In the genomic region with DNA sequence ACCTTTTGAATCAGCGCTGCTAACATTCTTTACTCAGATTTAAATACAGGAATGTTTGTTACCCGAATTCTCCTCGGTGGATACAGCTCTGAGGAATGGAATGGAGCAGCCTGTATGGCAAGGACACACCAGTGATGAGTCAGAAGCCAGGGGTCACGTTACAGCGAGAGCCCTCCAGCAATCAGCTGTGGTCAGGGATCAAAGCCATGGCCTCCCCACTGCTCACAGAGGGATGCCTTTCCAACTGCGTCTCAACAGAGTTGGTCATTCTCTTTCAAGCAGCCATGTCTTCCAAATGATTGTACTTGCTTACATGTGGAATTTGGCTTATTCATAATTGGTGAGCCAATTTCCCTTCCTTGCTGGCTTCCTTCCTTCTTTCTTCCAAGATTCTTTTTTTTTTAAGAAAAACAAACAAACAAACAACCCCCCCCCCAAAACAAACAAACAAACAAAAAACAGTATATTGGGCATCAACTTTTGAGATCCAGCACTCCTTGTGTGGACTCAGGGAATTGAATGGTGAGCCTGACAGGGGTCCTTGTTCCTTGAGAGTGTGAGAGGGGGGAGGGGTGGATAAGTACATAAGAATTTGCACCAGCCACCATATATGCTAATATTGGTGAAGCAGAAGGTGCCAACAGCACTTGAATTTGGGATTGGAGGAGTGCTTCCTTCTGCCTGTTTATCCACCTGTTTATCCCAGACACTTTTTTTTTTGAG, we compare ENCODE assay signal across 7 cellular contexts.
DNase-seq lines count a peak whose midpoint lies in the region; ATAC-seq, FAIRE-seq and TF ChIP-seq lines count a peak whose summit lies in the region.

No MANE protein-coding gene starts in this region.

- no peak overlapping the region for H3K4me2 ChIP-seq in IMR-90 (ENCODE audit: low read depth, low read length)

- 0 out of 2 replicates have a peak, but pooled peaks cover 1% of the 10 kb centered on the region for H3K36me3 ChIP-seq in IMR-90 (ENCODE audit: control insufficient read depth, insufficient read depth, low read length)
- H3K36me3 ChIP-seq in kidney epithelial cell (ENCODE audit: control insufficient read depth, insufficient read depth, low read length) = no peaks in the 10 kb centered on the region
- no peaks in the 10 kb centered on the region for H3K36me3 ChIP-seq in small intestine (ENCODE audit: control insufficient read depth in 2 of 2, insufficient read depth in 2 of 2, low read length in 2 of 2)

- peak; percentile 100 for DNase-seq in IMR-90
- peak; percentile 89 for DNase-seq in MCF 10A (ENCODE audit: unreplicated experiment)
- DNase-seq in kidney epithelial cell (ENCODE audit: low read depth) = peak; percentile 91
- peak; percentile 97 for DNase-seq in urothelium cell line (ENCODE audit: low spot score)
- no peak for DNase-seq in activated CD8-positive, alpha-beta T cell treated with anti-CD3 and anti-CD28 coated beads, Interleukin-2, amount 10 ng/mL, durations not matched to agents 7 days and 5 days
- DNase-seq in small intestine = no peak
- no peak for DNase-seq in erythroblast (lab: John Stamatoyannopoulos, UW)

- H3K9ac ChIP-seq in IMR-90 (ENCODE audit: low read depth, low read length) = no peak overlapping the region

- peaks cover 0 to 20% of the 10 kb centered on the region in 2 experiments; a peak in 2 of 4 replicates for H3K79me1 ChIP-seq in IMR-90 (ENCODE audit: low read depth in 1 of 2, low read length in 2 of 2)

- peak overlapping the region; percentile 20; the same call in 1 of the 2 replicates for H3K23ac ChIP-seq in IMR-90 (ENCODE audit: low read depth, low read length)

- H2AK9ac ChIP-seq in IMR-90 (replicated peaks; ENCODE audit: low read depth, low read length, poor library complexity) = peak overlapping the region; percentile 57

- H3K36me3 Mint-ChIP-seq in MCF 10A (ENCODE audit: insufficient read depth, unreplicated experiment) = peaks cover 13% of the 10 kb centered on the region
- no peaks in the 10 kb centered on the region for H3K36me3 Mint-ChIP-seq in activated CD8-positive, alpha-beta T cell treated with anti-CD3 and anti-CD28 coated beads, Interleukin-2, amount 10 ng/mL, durations not matched to agents 7 days and 5 days (ENCODE audit: low read depth)

- no peaks in the 10 kb centered on the region for H3K27me3 ChIP-seq in IMR-90 (ENCODE audit: control insufficient read depth, insufficient read depth, low read length)
- no peaks in the 10 kb centered on the region for H3K27me3 ChIP-seq in kidney epithelial cell (ENCODE audit: control insufficient read depth, insufficient read depth, low read length)
- no peaks in the 10 kb centered on the region for H3K27me3 ChIP-seq in small intestine (ENCODE audit: control insufficient read depth in 2 of 2, insufficient read depth in 2 of 2, low read length in 2 of 2)

- H3K27ac ChIP-seq in IMR-90 (ENCODE audit: insufficient read depth, low read length) = peak overlapping the region; percentile 61
- H3K27ac ChIP-seq in small intestine (ENCODE audit: low read depth in 1 of 2, low read length in 1 of 2) = peak overlapping the region in 1 of 2 donors; percentile 3

- peak overlapping the region; percentile 64; the same call in 1 of the 2 replicates for H3K14ac ChIP-seq in IMR-90 (replicated peaks; ENCODE audit: low read depth, low read length)

- H2AK5ac ChIP-seq in IMR-90 (ENCODE audit: low read depth, low read length) = peak overlapping the region; percentile 55

- dilution Hi-C loops in IMR-90 (cut with HindIII; ENCODE audit: low sequenced_read_pairs, unreplicated experiment) = no loop called here

- POLR2A ChIA-PET in IMR-90 (lab: Charles Lee; ENCODE audit: unreplicated experiment) (no interaction called here), MCF 10A (lab: Yijun Ruan, JAX) (interaction anchor here (0.7 to 1.0 kb wide), 2 partner anchors 20 to 107 kb away, joined by 3 read pairs; no protein-coding TSS in a partner anchor)
- POLR2A ChIA-PET in activated CD8-positive, alpha-beta T cell treated with anti-CD3 and anti-CD28 coated beads, Interleukin-2, amount 10 ng/mL, durations not matched to agents 7 days and 5 days (lab: Charles Lee) = no interaction called here

- FAIRE-seq in urothelium cell line (lab: Jason Lieb, UNC) = peak; percentile 89
- FAIRE-seq in small intestine (lab: Jason Lieb, UNC) = no peak

- no peaks in the 10 kb centered on the region for H3K27me3 Mint-ChIP-seq in MCF 10A (ENCODE audit: insufficient read depth, unreplicated experiment)
- H3K27me3 Mint-ChIP-seq in activated CD8-positive, alpha-beta T cell treated with anti-CD3 and anti-CD28 coated beads, Interleukin-2, amount 10 ng/mL, durations not matched to agents 7 days and 5 days (ENCODE audit: low read depth) = peaks cover 17% of the 10 kb centered on the region

- H4K20me1 ChIP-seq in IMR-90 (ENCODE audit: insufficient read depth, low read length) = no peaks in the 10 kb centered on the region; the same call in 1 of the 2 replicates

- CTCF ChIA-PET in IMR-90 (lab: Yijun Ruan, JAX) = interaction anchor here (1.1 kb wide), 1 partner anchor 12 kb away, joined by 4 read pairs; no protein-coding TSS in a partner anchor
- CTCF ChIA-PET in MCF 10A (lab: Yijun Ruan, JAX) = interaction anchor here (0.6 to 4.5 kb wide), 3 partner anchors 16 to 270 kb away, joined by 3 to 17 read pairs (median 4); no protein-coding TSS in a partner anchor
- CTCF ChIA-PET in activated CD8-positive, alpha-beta T cell treated with anti-CD3 and anti-CD28 coated beads, Interleukin-2, amount 10 ng/mL, durations not matched to agents 7 days and 5 days (lab: Charles Lee) = interaction anchor here (1.2 to 1.5 kb wide), 2 partner anchors 9 to 16 kb away, joined by 3 to 7 read pairs; no protein-coding TSS in a partner anchor

- H2BK20ac ChIP-seq in IMR-90 (ENCODE audit: low read depth, low read length) = peak overlapping the region; percentile 75

- H2BK120ac ChIP-seq in IMR-90 (ENCODE audit: low read depth, low read length) = peak overlapping the region; percentile 69

- intact Hi-C loops in IMR-90 (cut with micrococcal nuclease) (loop anchor here (1.0 to 5.0 kb wide), 5 partner anchors 19 to 263 kb away; a partner anchor contains a TSS), MCF 10A (cut with micrococcal nuclease) (no loop called here)

- H3K4me3 ChIP-seq in IMR-90 (ENCODE audit: insufficient read depth, low read depth, low read length) = no peak overlapping the region
- H3K4me3 ChIP-seq in kidney epithelial cell (ENCODE audit: low read depth, low read length) = no peak overlapping the region
- H3K4me3 ChIP-seq in small intestine (ENCODE audit: low read depth in 1 of 2, low read length in 2 of 2) = no peak overlapping the region

- BruUV-seq in IMR-90 (replicated peaks; lab: Mats Ljungman, UMichigan) (no TSS peak), MCF 10A (replicated peaks; lab: Mats Ljungman, UMichigan) (no TSS peak)

- no peak overlapping the region for H3K4me3 Mint-ChIP-seq in MCF 10A (ENCODE audit: unreplicated experiment)
- H3K4me3 Mint-ChIP-seq in activated CD8-positive, alpha-beta T cell treated with anti-CD3 and anti-CD28 coated beads, Interleukin-2, amount 10 ng/mL, durations not matched to agents 7 days and 5 days = no peak overlapping the region

- H3K9me3 Mint-ChIP-seq in MCF 10A (ENCODE audit: unreplicated experiment) = peaks cover 12% of the 10 kb centered on the region
- no peaks in the 10 kb centered on the region for H3K9me3 Mint-ChIP-seq in activated CD8-positive, alpha-beta T cell treated with anti-CD3 and anti-CD28 coated beads, Interleukin-2, amount 10 ng/mL, durations not matched to agents 7 days and 5 days (ENCODE audit: insufficient read depth)

- no peak for TF ChIP-seq POLR2A in IMR-90 (IDR thresholded peaks at IDR 0.05; ENCODE audit: low read depth, low read length)
- no peak for TF ChIP-seq POLR2A in erythroblast (IDR thresholded peaks at IDR 0.05; ENCODE audit: low read length)

- H3K4ac ChIP-seq in IMR-90 (ENCODE audit: low read depth, low read length) = peak overlapping the region; percentile 70

- peak overlapping the region; percentile 67 for H2BK5ac ChIP-seq in IMR-90 (ENCODE audit: low read depth, low read length, poor library complexity, severe bottlenecking)

- in situ Hi-C loops in IMR-90 (cut with MboI; ENCODE audit: low sequenced_read_pairs) = no loop called here

- peaks cover 23% of the 10 kb centered on the region; the same call in 1 of the 2 replicates for H3K9me1 ChIP-seq in IMR-90 (ENCODE audit: insufficient read depth, low read length)

- TF ChIP-seq CTCF in IMR-90 (conservative IDR thresholded peaks at IDR 0.05; ENCODE audit: low read depth, low read length) = no peak
- TF ChIP-seq CTCF in MCF 10A (IDR thresholded peaks at IDR 0.05; ENCODE audit: unreplicated experiment) = no peak
- no peak for TF ChIP-seq CTCF in kidney epithelial cell (IDR thresholded peaks at IDR 0.05; ENCODE audit: insufficient read depth, low read length, poor library complexity, severe bottlenecking)

- no peak overlapping the region for H3K56ac ChIP-seq in IMR-90 (ENCODE audit: extremely low read depth, insufficient read depth, low read length)

- ATAC-seq in IMR-90 (ENCODE audit: low read depth) = peak; percentile 99
- ATAC-seq in activated CD8-positive, alpha-beta T cell treated with anti-CD3 and anti-CD28 coated beads, Interleukin-2, amount 10 ng/mL, durations not matched to agents 7 days and 5 days = no peak

- H3K4me1 Mint-ChIP-seq in MCF 10A (ENCODE audit: insufficient read depth, unreplicated experiment) = peaks cover 8% of the 10 kb centered on the region
- H3K4me1 Mint-ChIP-seq in activated CD8-positive, alpha-beta T cell treated with anti-CD3 and anti-CD28 coated beads, Interleukin-2, amount 10 ng/mL, durations not matched to agents 7 days and 5 days (ENCODE audit: low read depth) = no peaks in the 10 kb centered on the region

- H3K4me1 ChIP-seq in IMR-90 (ENCODE audit: control insufficient read depth, insufficient read depth, low read length) = peaks cover 22% of the 10 kb centered on the region
- no peaks in the 10 kb centered on the region for H3K4me1 ChIP-seq in small intestine (ENCODE audit: control insufficient read depth in 2 of 2, insufficient read depth in 1 of 2, low read depth in 1 of 2, low read length in 1 of 2)

- H2BK15ac ChIP-seq in IMR-90 (ENCODE audit: low read depth, low read length) = peak overlapping the region; percentile 90; the same call in 1 of the 3 replicates

- no peak; the same call in 1 of the 2 replicates for TF ChIP-seq RAD21 in IMR-90 (IDR thresholded peaks at IDR 0.05; ENCODE audit: low read length)

- no peaks in the 10 kb centered on the region for H3K9me3 ChIP-seq in IMR-90 (ENCODE audit: control insufficient read depth, insufficient read depth, low read length)
- H3K9me3 ChIP-seq in small intestine (ENCODE audit: control insufficient read depth, low read depth) = no peaks in the 10 kb centered on the region

- H4K5ac ChIP-seq in IMR-90 (ENCODE audit: low read depth, low read length) = no peak overlapping the region

- H4K8ac ChIP-seq in IMR-90 (ENCODE audit: low read depth in 2 of 2, low read length in 2 of 2) = peak overlapping the region in 1 of 2 experiments; percentile 64; a peak in 3 of 4 replicates

- H3K18ac ChIP-seq in IMR-90 (ENCODE audit: low read depth, low read length) = peak overlapping the region; percentile 10; the same call in 1 of the 2 replicates

- WGBS in IMR-90 (ENCODE audit: extremely low coverage in 2 of 2, insufficient read length in 1 of 2), 2 experiments = no CpG with 5 or more reads among the region's 6 CpGs
- 67 to 85% (median 82%) methylated on average over 6 of the region's 6 CpGs for WGBS in small intestine, 3 donors

- peak overlapping the region; percentile 27 for H3K27ac Mint-ChIP-seq in MCF 10A (ENCODE audit: low read depth, unreplicated experiment)
- no peak overlapping the region for H3K27ac Mint-ChIP-seq in activated CD8-positive, alpha-beta T cell treated with anti-CD3 and anti-CD28 coated beads, Interleukin-2, amount 10 ng/mL, durations not matched to agents 7 days and 5 days

- H2AFZ ChIP-seq in IMR-90 (replicated peaks; ENCODE audit: low read length, poor library complexity) = peak overlapping the region; percentile 53

- H4K91ac ChIP-seq in IMR-90 (ENCODE audit: insufficient read depth, low read depth, low read length) = peak overlapping the region; percentile 45; the same call in 1 of the 2 replicates

Comparison
In these comparisons a context has a peak if more than half of its experiments do, and no peak if none do; other contexts are left out.
1. DNase-seq: peak in IMR-90 (single experiment), MCF 10A (single experiment), kidney epithelial cell (single experiment) and urothelium cell line (single experiment); none in activated CD8-positive, alpha-beta T cell treated with anti-CD3 and anti-CD28 coated beads, Interleukin-2, amount 10 ng/mL, durations not matched to agents 7 days and 5 days (single experiment), small intestine (single experiment) and erythroblast (0 of 2).